Comparison of ENCODE assay signal across 33 cellular contexts in genomic region chr3:184429786-184430185, GRCh38. TPM values are rescaled to one million over a fixed set of nuclear protein-coding genes. Genes with fewer than 3 reads are reported as not detected.
"Had no signal": no experiment of that assay in that cellular context is flagged by ENCODE, and none has a peak within 500 bp of the region (broad histone marks: within the 10 kb centered on the region; RNA-seq: fewer than 3 reads in every experiment).

No MANE protein-coding gene starts in this region.

- H3K36me3 Mint-ChIP-seq: activated naive CD8-positive, alpha-beta T cell treated with anti-CD3 and anti-CD28 coated beads, Interleukin-2, amount 10 ng/mL, durations not matched to agents 7 days and 5 days; brain; T-cell had no signal

- H3K9me3 Mint-ChIP-seq: activated CD4-positive, alpha-beta memory T cell treated with anti-CD3 and anti-CD28 coated beads, Interleukin-2, amount 10 ng/mL, durations not matched to agents 7 days and 5 days; activated naive CD8-positive, alpha-beta T cell treated with anti-CD3 and anti-CD28 coated beads, Interleukin-2, amount 10 ng/mL, durations not matched to agents 7 days and 5 days; T-cell had no signal

- H3K4me3 Mint-ChIP-seq: activated CD4-positive, alpha-beta memory T cell treated with anti-CD3 and anti-CD28 coated beads, Interleukin-2, amount 10 ng/mL, durations not matched to agents 7 days and 5 days; activated CD4-positive, alpha-beta T cell treated with anti-CD3 and anti-CD28 coated beads for 36 hours; activated naive CD8-positive, alpha-beta T cell treated with anti-CD3 and anti-CD28 coated beads, Interleukin-2, amount 10 ng/mL, durations not matched to agents 7 days and 5 days; T-cell had no signal

- H3K27me3 ChIP-seq: ascending aorta had no signal

- ATAC-seq: activated CD4-positive, alpha-beta T cell treated with anti-CD3 and anti-CD28 coated beads for 36 hours; T-cell had no signal

- H3K27ac Mint-ChIP-seq: activated CD4-positive, alpha-beta memory T cell treated with anti-CD3 and anti-CD28 coated beads, Interleukin-2, amount 10 ng/mL, durations not matched to agents 7 days and 5 days; activated CD4-positive, alpha-beta T cell treated with anti-CD3 and anti-CD28 coated beads for 36 hours; activated naive CD8-positive, alpha-beta T cell treated with anti-CD3 and anti-CD28 coated beads, Interleukin-2, amount 10 ng/mL, durations not matched to agents 7 days and 5 days; T-cell had no signal

- H3K27ac ChIP-seq: SK-N-MC, VCaP had no signal

- H3K4me3 ChIP-seq: ascending aorta, SK-N-MC had no signal

- DNase-seq: activated CD4-positive, alpha-beta memory T cell treated with anti-CD3 and anti-CD28 coated beads, Interleukin-2, amount 10 ng/mL, durations not matched to agents 7 days and 5 days; activated CD4-positive, alpha-beta T cell treated with anti-CD3 and anti-CD28 coated beads for 36 hours; activated CD4-positive, alpha-beta T cell treated with anti-CD3 and anti-CD28 coated beads, Interleukin-2, amount 50 U/mL, for 1 hour; activated CD4-positive, CD25-positive, alpha-beta regulatory T cell; activated naive CD4-positive, alpha-beta T cell treated with anti-CD3 and anti-CD28 coated beads, Interleukin-2, amount 50 U/mL, for 16 hours; activated naive CD8-positive, alpha-beta T cell treated with anti-CD3 and anti-CD28 coated beads, Interleukin-2, amount 10 ng/mL, durations not matched to agents 7 days and 5 days; activated T-cell treated with anti-CD3 and anti-CD28 coated beads for 4 hours; activated T-cell treated with anti-CD3 and anti-CD28 coated beads, Interleukin-2, amount 50 U/mL, for 48 hours; amniotic stem cell; Kasumi-1; KBM-7; NCI-H1048; NCI-H146; NCI-H187 treated with DMSO at 0.1 percent for 48 hours; NCI-H2081 treated with DMSO at 0.1 percent for 48 hours; NCI-H2171; NCI-H2227 treated with DMSO at 0.1 percent for 48 hours; NCI-H510A; NCI-H526 treated with DMSO at 0.1 percent for 48 hours; NCI-H82; SIG-M5; T-cell; T-helper 2 cell; T1000 had no signal

- FAIRE-seq: TTC549 had no signal

- H3K36me3 ChIP-seq: ascending aorta had no signal

- H3K27me3 Mint-ChIP-seq: brain had no signal

- H3K4me1 Mint-ChIP-seq: activated CD4-positive, alpha-beta memory T cell treated with anti-CD3 and anti-CD28 coated beads, Interleukin-2, amount 10 ng/mL, durations not matched to agents 7 days and 5 days; activated CD4-positive, alpha-beta T cell treated with anti-CD3 and anti-CD28 coated beads for 36 hours; activated naive CD8-positive, alpha-beta T cell treated with anti-CD3 and anti-CD28 coated beads, Interleukin-2, amount 10 ng/mL, durations not matched to agents 7 days and 5 days; T-cell had no signal

- H3K9me3 ChIP-seq: ascending aorta had no signal

RNA-seq across cellular contexts. Expression of gene CHRD, which starts 49.9 kb away (rescaled TPM):
- total RNA-seq: activated CD4-positive, alpha-beta memory T cell treated with anti-CD3 and anti-CD28 coated beads, Interleukin-2, amount 10 ng/mL, durations not matched to agents 7 days and 5 days; activated CD8-positive, alpha-beta memory T cell treated with anti-CD3 and anti-CD28 coated beads for 36 hours; activated naive CD8-positive, alpha-beta T cell treated with anti-CD3 and anti-CD28 coated beads, Interleukin-2, amount 10 ng/mL, durations not matched to agents 7 days and 5 days; RPMI7951 had no signal

RNA-seq across cellular contexts. Expression of gene THPO, which starts 51.8 kb away (rescaled TPM):
- total RNA-seq: activated CD4-positive, alpha-beta memory T cell treated with anti-CD3 and anti-CD28 coated beads, Interleukin-2, amount 10 ng/mL, durations not matched to agents 7 days and 5 days; activated CD4-positive, alpha-beta T cell treated with anti-CD3 and anti-CD28 coated beads for 36 hours; activated CD8-positive, alpha-beta memory T cell treated with anti-CD3 and anti-CD28 coated beads for 36 hours; activated naive CD8-positive, alpha-beta T cell treated with anti-CD3 and anti-CD28 coated beads, Interleukin-2, amount 10 ng/mL, durations not matched to agents 7 days and 5 days; ascending aorta; M059J; OCI-LY7; RPMI7951; T-cell had no signal
